Comparison of ENCODE assay signal across 8 cellular contexts in genomic region chr1:166875302-166875733, GRCh38. TPM values are rescaled to one million over a fixed set of nuclear protein-coding genes. Genes with fewer than 3 reads are reported as not detected.
A peak's percentile ranks its signal among the peaks of the same experiment; 100 is the strongest.
DNase-seq lines count a peak whose midpoint lies in the region; ATAC-seq and TF ChIP-seq lines count a peak whose summit lies in the region.

No MANE protein-coding gene starts in this region.

- CTCF ChIA-PET in RWPE1 (lab: Yijun Ruan, JAX) (interaction anchor here (1.5 to 1.7 kb wide), 2 partner anchors 35 to 182 kb away, joined by 4 to 6 read pairs; no protein-coding TSS in a partner anchor), GM10248 (lab: Yijun Ruan, JAX) (interaction anchor here (0.7 to 2.9 kb wide), 9 partner anchors 11 to 659 kb away, joined by 3 to 11 read pairs (median 4); partner anchors contain the start of genes POGK and POU2F1)

- DNase-seq in GM12864 (ENCODE audit: low read depth) (no peak), RWPE1 (ENCODE audit: low spot score) (no peak), progenitor cell of endocrine pancreas (ENCODE audit: low spot score, unreplicated experiment) (no peak), GM10248 (ENCODE audit: extremely low spot score) (no peak), medulla oblongata (ENCODE audit: extremely low spot score) (no peak), Kasumi-1 (lab: John Stamatoyannopoulos, UW) (no peak)

- H3K27me3 Mint-ChIP-seq in progenitor cell of endocrine pancreas = peaks cover 6% of the 10 kb centered on the region

- no peaks in the 10 kb centered on the region for H3K9me3 ChIP-seq in esophagus (ENCODE audit: control insufficient read depth in 2 of 2, insufficient read depth in 1 of 2, low read depth in 1 of 2, low read length in 1 of 2)

- H3K4me1 Mint-ChIP-seq in progenitor cell of endocrine pancreas (ENCODE audit: low read depth) = peaks cover 37% of the 10 kb centered on the region

- no peaks in the 10 kb centered on the region for H3K9me3 Mint-ChIP-seq in progenitor cell of endocrine pancreas (ENCODE audit: low read depth)

- H3K4me3 ChIP-seq in GM12864 (ENCODE audit: low read depth, low read length) (peak overlapping the region; percentile 84), esophagus (ENCODE audit: low read depth in 1 of 2, low read length in 2 of 2) (peak overlapping the region; percentile 75 to 93)

- no peaks in the 10 kb centered on the region for H3K27me3 ChIP-seq in esophagus (ENCODE audit: control insufficient read depth in 1 of 2, insufficient read depth in 2 of 2, low read length in 2 of 2)

- H3K36me3 Mint-ChIP-seq in progenitor cell of endocrine pancreas (ENCODE audit: insufficient read depth) = peaks cover 5% of the 10 kb centered on the region

- POLR2A ChIA-PET in RWPE1 (lab: Yijun Ruan, JAX; ENCODE audit: low non-redundant PET) = no interaction called here
- POLR2A ChIA-PET in GM10248 (lab: Yijun Ruan, JAX) = no interaction called here

- no peak for TF ChIP-seq CTCF in GM12864 (IDR thresholded peaks at IDR 0.05; ENCODE audit: low read depth, low read length, missing control alignments)
- TF ChIP-seq CTCF in RWPE1 (conservative IDR thresholded peaks at IDR 0.05; ENCODE audit: low read depth) = no peak
- TF ChIP-seq CTCF in progenitor cell of endocrine pancreas (IDR thresholded peaks at IDR 0.05; ENCODE audit: unreplicated experiment) = no peak
- no peak for TF ChIP-seq CTCF in GM10248 (IDR thresholded peaks at IDR 0.05; ENCODE audit: control extremely low read depth, extremely low read depth, low read depth, missing control alignments)

- peaks cover 2 to 4% of the 10 kb centered on the region in 2 donors for H3K4me1 ChIP-seq in esophagus (ENCODE audit: control insufficient read depth in 2 of 2, insufficient read depth in 2 of 2, low read length in 1 of 2)

- whole genome bisulfite sequencing in esophagus, 2 donors = 30 to 39% methylated on average over 8 of the region's 8 CpGs

- peak overlapping the region; percentile 76 for H3K27ac Mint-ChIP-seq in progenitor cell of endocrine pancreas

- H3K4me3 Mint-ChIP-seq in progenitor cell of endocrine pancreas (ENCODE audit: low read depth) = peak overlapping the region; percentile 97

- H3K27ac ChIP-seq in RWPE1 (peak overlapping the region; percentile 91), esophagus (ENCODE audit: low read depth in 2 of 2, low read length in 1 of 2) (peak overlapping the region; percentile 96 to 98)

- H3K36me3 ChIP-seq in esophagus (ENCODE audit: control insufficient read depth in 2 of 2, insufficient read depth in 2 of 2, low read length in 1 of 2) = no peaks in the 10 kb centered on the region

- no peak for ATAC-seq in GM19455 (IDR thresholded peaks at IDR 0.05; ENCODE audit: unreplicated experiment)

RNA-seq across cellular contexts. Expression of gene TADA1, which starts 0.7 kb away (rescaled TPM):
- 1 to 10 TPM; 7.8 to 8.1 TPM for polyA plus RNA-seq in esophagus
- 18.0 and 21.5 TPM in 2 replicates for total RNA-seq in progenitor cell of endocrine pancreas

RNA-seq across cellular contexts. Expression of gene POGK, which starts 36.0 kb away (rescaled TPM):
- 10 to 100 TPM in 1 of 2 donors, 1 to 10 TPM in 1; 9.4 to 10.8 TPM for polyA plus RNA-seq in esophagus
- 49.9 and 53.6 TPM in 2 replicates for total RNA-seq in progenitor cell of endocrine pancreas
